Comparison of ENCODE assay signal across 28 cellular contexts in the genomic region with DNA sequence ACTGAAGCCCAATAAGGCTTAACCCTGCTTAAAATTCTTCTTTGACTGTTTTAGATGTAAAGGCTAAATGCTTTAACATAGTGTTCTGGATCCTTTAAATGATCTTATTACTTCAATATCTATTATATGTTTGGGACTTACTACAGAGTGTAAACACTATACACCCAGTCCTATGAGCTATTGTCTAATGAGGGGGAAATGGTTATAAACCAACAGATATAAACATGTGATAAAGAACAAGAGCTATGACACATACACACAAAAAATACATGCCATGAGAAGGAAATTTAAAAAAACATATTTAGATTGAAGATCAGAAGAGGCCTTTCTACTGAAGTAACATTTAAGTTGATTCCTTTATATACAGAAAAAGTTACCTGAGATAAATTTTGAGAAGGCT.
"Had no signal": no experiment of that assay in that cellular context is flagged by ENCODE, and none has a peak within 500 bp of the region (broad histone marks: within the 10 kb centered on the region; RNA-seq: fewer than 3 reads in every experiment).

No MANE protein-coding gene starts in this region.

- H3K4me1 ChIP-seq: adrenal gland, body of pancreas had no signal

- DNase-seq: activated CD4-positive, alpha-beta memory T cell treated with anti-CD3 and anti-CD28 coated beads for 36 hours; activated CD4-positive, alpha-beta T cell treated with anti-CD3 and anti-CD28 coated beads for 36 hours; activated CD4-positive, alpha-beta T cell treated with anti-CD3 and anti-CD28 coated beads, Interleukin-2, amount 10 ng/mL, durations not matched to agents 24 days and 14 days; activated CD4-positive, CD25-positive, alpha-beta regulatory T cell; activated CD4-positive, CD25-positive, alpha-beta regulatory T cell treated with anti-CD3 and anti-CD28 coated beads, Interleukin-2, amount 50 U/mL, for 72 hours; activated CD8-positive, alpha-beta memory T cell treated with anti-CD3 and anti-CD28 coated beads, Interleukin-2, amount 10 ng/mL, durations not matched to agents 7 days and 5 days; activated CD8-positive, alpha-beta memory T cell treated with anti-CD3 and anti-CD28 coated beads, Interleukin-2, amount 50 U/mL, for 4 hours; activated CD8-positive, alpha-beta T cell treated with anti-CD3 and anti-CD28 coated beads, Interleukin-2, amount 10 ng/mL, durations not matched to agents 7 days and 5 days; activated effector memory CD4-positive, alpha-beta T cell treated with anti-CD3 and anti-CD28 coated beads, Interleukin-2, amount 50 U/mL, for 16 hours; activated naive CD4-positive, alpha-beta T cell treated with anti-CD3 and anti-CD28 coated beads for 36 hours; activated naive CD8-positive, alpha-beta T cell treated with anti-CD3 and anti-CD28 coated beads for 36 hours; activated naive CD8-positive, alpha-beta T cell treated with anti-CD3 and anti-CD28 coated beads, Interleukin-2, amount 50 U/mL, for 24 hours; activated T-cell treated with anti-CD3 and anti-CD28 coated beads, Interleukin-2, amount 50 U/mL, for 1 hour; activated T-cell treated with anti-CD3 and anti-CD28 coated beads, Interleukin-2, amount 50 U/mL, for 48 hours; adrenal gland; amygdala; aorta; body of pancreas; caudate nucleus; cortex of kidney; effector CD8-positive, alpha-beta T cell; foreskin fibroblast; head of caudate nucleus; hippocampal formation had no signal

- H3K4me3 ChIP-seq: adrenal gland, body of pancreas had no signal

- H3K9me3 ChIP-seq: adrenal gland, body of pancreas had no signal

- H3K27ac ChIP-seq: adrenal gland, body of pancreas had no signal

- FAIRE-seq: colon, endometrium, frontal cortex had no signal

- ATAC-seq: activated CD4-positive, alpha-beta T cell treated with anti-CD3 and anti-CD28 coated beads for 36 hours; activated CD8-positive, alpha-beta memory T cell treated with anti-CD3 and anti-CD28 coated beads, Interleukin-2, amount 10 ng/mL, durations not matched to agents 7 days and 5 days; activated CD8-positive, alpha-beta T cell treated with anti-CD3 and anti-CD28 coated beads, Interleukin-2, amount 10 ng/mL, durations not matched to agents 7 days and 5 days; activated naive CD8-positive, alpha-beta T cell treated with anti-CD3 and anti-CD28 coated beads, Interleukin-2, amount 50 U/mL, for 24 hours; body of pancreas; esophagus mucosa had no signal
